In genomic region chr5:131223751-131224386, GRCh38 we compare ENCODE assay signal across 9 cellular contexts.
"Had no signal": no experiment of that assay in that cellular context is flagged by ENCODE, and none has a peak within 500 bp of the region (broad histone marks: within the 10 kb centered on the region; RNA-seq: fewer than 3 reads in every experiment).

No MANE protein-coding gene starts in this region.

- H3K9me3 ChIP-seq: heart right ventricle, tibial artery had no signal

- H3K4me1 ChIP-seq: tibial artery had no signal

- FAIRE-seq: urothelium cell line had no signal

- H3K27me3 ChIP-seq: brain microvascular endothelial cell, heart right ventricle, tibial artery had no signal

- DNase-seq: activated CD4-positive, alpha-beta T cell treated with anti-CD3 and anti-CD28 coated beads for 48 hours; activated naive CD8-positive, alpha-beta T cell treated with anti-CD3 and anti-CD28 coated beads, Interleukin-2, amount 50 U/mL, for 24 hours; activated T-cell treated with anti-CD3 and anti-CD28 coated beads, Interleukin-2, amount 50 U/mL, for 4 hours; brain microvascular endothelial cell; cortex of kidney; stimulated activated naive CD8-positive, alpha-beta T cell treated with anti-CD3 and anti-CD28 coated beads, Interleukin-15, Interleukin-2, amounts not matched to agents 100 U/mL and 50 U/mL, for 24 hours had no signal

- H3K4me3 ChIP-seq: heart right ventricle, tibial artery had no signal

- H3K36me3 ChIP-seq: brain microvascular endothelial cell, heart right ventricle, tibial artery had no signal
